ENCODE assay signal across 8 cellular contexts in the genomic region with DNA sequence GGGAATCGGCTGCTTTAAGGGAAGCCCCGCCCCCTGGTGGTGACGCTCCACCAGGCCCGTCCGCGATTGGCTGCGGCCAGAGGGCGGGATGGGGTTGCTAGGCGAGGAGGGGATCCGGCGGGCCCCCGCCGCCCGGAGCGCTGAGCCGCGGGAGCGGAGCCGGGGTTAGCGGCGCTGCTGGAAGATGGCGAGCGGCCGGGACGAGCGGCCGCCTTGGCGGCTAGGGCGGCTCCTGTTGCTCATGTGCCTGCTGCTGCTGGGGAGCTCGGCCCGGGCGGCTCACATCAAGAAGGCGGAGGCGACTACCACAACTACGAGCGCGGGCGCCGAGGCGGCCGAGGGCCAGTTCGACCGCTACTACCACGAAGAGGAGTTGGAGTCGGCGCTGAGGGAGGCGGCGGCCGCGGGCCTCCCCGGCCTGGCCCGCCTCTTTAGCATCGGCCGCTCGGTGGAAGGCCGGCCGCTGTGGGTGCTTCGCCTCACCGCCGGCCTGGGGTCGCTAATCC. TPM values are rescaled to one million over a fixed set of nuclear protein-coding genes. Genes with fewer than 3 reads are reported as not detected.
A peak's percentile ranks its signal among the peaks of the same experiment; 100 is the strongest.
DNase-seq lines count a peak whose midpoint lies in the region; ATAC-seq and TF ChIP-seq lines count a peak whose summit lies in the region.

CPD (plus strand) TSS at position 131 of the 506 bp plus-strand sequence; CDS start at position 185, 54 bp downstream.

- peak within 1 kb of the TSS; percentile 86 for H3K4me3 Mint-ChIP-seq in activated T-cell treated with anti-CD3 and anti-CD28 coated beads, Interleukin-2, amount 50 U/mL, for 4 hours

- H4K20me1 ChIP-seq in KMS-11 (ENCODE audit: insufficient read depth), result no peaks in the 10 kb centered on the region; the same call in 1 of the 2 replicates

- BruUV-seq in Panc1 (replicated peaks; lab: Mats Ljungman, UMichigan), result no TSS peak

- H3K36me3 Mint-ChIP-seq in activated T-cell treated with anti-CD3 and anti-CD28 coated beads, Interleukin-2, amount 50 U/mL, for 4 hours (ENCODE audit: insufficient read depth), result peaks cover 5% of the 10 kb centered on the region

- intact Hi-C loops in Panc1 (cut with micrococcal nuclease; ENCODE audit: unreplicated experiment), result no loop called here

- in situ Hi-C loops in Panc1 (cut with HindIII; ENCODE audit: low pct_unique_long_range_greater_than_20kb, low sequenced_read_pairs), result no loop called here

- peak; percentile 91 for DNase-seq in DMS153 treated with DMSO at 0.1 percent for 48 hours (lab: John Stamatoyannopoulos, UW; ENCODE audit: unreplicated experiment)
- peak; percentile 58 for DNase-seq in Panc1 (ENCODE audit: low read depth, low spot score)
- peak; percentile 98 for DNase-seq in activated T-cell treated with anti-CD3 and anti-CD28 coated beads, Interleukin-2, amount 50 U/mL, for 4 hours
- peak; percentile 93 to 97 for DNase-seq in stimulated activated CD8-positive, alpha-beta memory T cell treated with anti-CD3 and anti-CD28 coated beads, Interleukin-7, amount 100 ng/mL, for 1 hour (ENCODE audit: low read depth in 2 of 2)

- H3K27me3 Mint-ChIP-seq in activated T-cell treated with anti-CD3 and anti-CD28 coated beads, Interleukin-2, amount 50 U/mL, for 4 hours (ENCODE audit: low read depth), result no peaks in the 10 kb centered on the region

- H3K27ac ChIP-seq in KMS-11 (peak within 1 kb of the TSS; percentile 7), Panc1 (ENCODE audit: low read length) (peak within 1 kb of the TSS; percentile 91), muscle layer of colon (ENCODE audit: low read depth, low read length) (peak within 1 kb of the TSS; percentile 94)

- CTCF ChIA-PET in Panc1 (lab: Charles Lee), result no interaction called here

- no peaks in the 10 kb centered on the region for H3K9me3 Mint-ChIP-seq in activated T-cell treated with anti-CD3 and anti-CD28 coated beads, Interleukin-2, amount 50 U/mL, for 4 hours

- ATAC-seq in GM21717 (IDR thresholded peaks at IDR 0.05; ENCODE audit: unreplicated experiment), result peak; percentile 74
- ATAC-seq in Panc1, result peak; percentile 97
- peak; percentile 91 to 96 for ATAC-seq in activated T-cell treated with anti-CD3 and anti-CD28 coated beads, Interleukin-2, amount 50 U/mL, for 4 hours
- peak; percentile 99 for ATAC-seq in esophagus mucosa

- TF ChIP-seq CTCF in KMS-11 (conservative IDR thresholded peaks at IDR 0.05; ENCODE audit: low read depth, low read length) (no peak), Panc1 (IDR thresholded peaks at IDR 0.05) (no peak)

- H3K27me3 ChIP-seq in KMS-11 (ENCODE audit: insufficient read depth, low read depth) (no peaks in the 10 kb centered on the region), Panc1 (ENCODE audit: control insufficient read depth, insufficient read depth, low read length) (no peaks in the 10 kb centered on the region), muscle layer of colon (ENCODE audit: control insufficient read depth in 1 of 2, insufficient read depth in 2 of 2, low read length in 2 of 2) (no peaks in the 10 kb centered on the region)

- no peaks in the 10 kb centered on the region for H3K36me3 ChIP-seq in KMS-11 (ENCODE audit: insufficient read depth)
- no peaks in the 10 kb centered on the region for H3K36me3 ChIP-seq in Panc1 (ENCODE audit: control insufficient read depth, insufficient read depth, low read length)
- no peaks in the 10 kb centered on the region for H3K36me3 ChIP-seq in muscle layer of colon (ENCODE audit: insufficient read depth, low read length)

- no peaks in the 10 kb centered on the region for H3K9me3 ChIP-seq in Panc1 (ENCODE audit: control insufficient read depth, insufficient read depth, low read depth, low read length)
- H3K9me3 ChIP-seq in muscle layer of colon (ENCODE audit: low read length), result no peaks in the 10 kb centered on the region

- POLR2A ChIA-PET in Panc1 (lab: Charles Lee), result no interaction called here

- peaks cover 18% of the 10 kb centered on the region; the same call in 1 of the 2 replicates for H3K79me2 ChIP-seq in KMS-11 (ENCODE audit: insufficient read depth, low read depth)

- peak within 1 kb of the TSS; percentile 46 for H3K4me3 ChIP-seq in KMS-11 (IDR thresholded peaks at IDR 0.05; ENCODE audit: insufficient read depth, low read depth, low read length)
- H3K4me3 ChIP-seq in Panc1 (ENCODE audit: low read depth in 2 of 2, low read length in 2 of 2), result peak within 1 kb of the TSS; percentile 74 to 76
- H3K4me3 ChIP-seq in muscle layer of colon (ENCODE audit: low read depth in 1 of 2, low read length in 2 of 2), result peak within 1 kb of the TSS; percentile 75 to 85

- H3K4me2 ChIP-seq in KMS-11, result peak within 1 kb of the TSS; percentile 74

- peaks cover 61% of the 10 kb centered on the region for H3K4me1 Mint-ChIP-seq in activated T-cell treated with anti-CD3 and anti-CD28 coated beads, Interleukin-2, amount 50 U/mL, for 4 hours (ENCODE audit: low read depth)

- H3K4me1 ChIP-seq in KMS-11 (ENCODE audit: low read depth, poor library complexity, severe bottlenecking), result peaks cover 71% of the 10 kb centered on the region
- peaks cover 47% of the 10 kb centered on the region for H3K4me1 ChIP-seq in Panc1 (ENCODE audit: control insufficient read depth, insufficient read depth, low read length)
- peaks cover 19% of the 10 kb centered on the region for H3K4me1 ChIP-seq in muscle layer of colon (ENCODE audit: insufficient read depth, low read length)

- H2AFZ ChIP-seq in KMS-11 (ENCODE audit: low read depth), result peak within 1 kb of the TSS; percentile 95

- H3K9ac ChIP-seq in KMS-11 (peak within 1 kb of the TSS; percentile 50; the same call in 1 of the 2 replicates), muscle layer of colon (ENCODE audit: low read length) (peak within 1 kb of the TSS; percentile 52)

RNA-seq across cellular contexts. Expression of gene CPD, which starts in this region (rescaled TPM):
- 93.0 TPM for total RNA-seq in Panc1 (2021; ENCODE audit: unreplicated experiment)
- polyA plus RNA-seq in Panc1 (2012; ENCODE audit: insufficient read length), result 48.3 TPM
- 10 to 100 TPM; 31.1 to 40.2 (median 38.7) TPM for total RNA-seq in activated T-cell treated with anti-CD3 and anti-CD28 coated beads, Interleukin-2, amount 50 U/mL, for 4 hours
- 41.7 TPM for total RNA-seq in esophagus mucosa

Comparison
In these comparisons a context has a peak if more than half of its experiments do, and no peak if none do; other contexts are left out.
1. Peak in every context shown above with its lines: DNase-seq, ATAC-seq, H3K4me3 ChIP-seq and H3K27ac ChIP-seq.
2. H3K27ac ChIP-seq: peak in every context shown above with its lines; median percentile 94 in muscle layer of colon; 91 in Panc1; 7 in KMS-11.